Comparison of ENCODE assay signal across 10 cellular contexts in the genomic region with DNA sequence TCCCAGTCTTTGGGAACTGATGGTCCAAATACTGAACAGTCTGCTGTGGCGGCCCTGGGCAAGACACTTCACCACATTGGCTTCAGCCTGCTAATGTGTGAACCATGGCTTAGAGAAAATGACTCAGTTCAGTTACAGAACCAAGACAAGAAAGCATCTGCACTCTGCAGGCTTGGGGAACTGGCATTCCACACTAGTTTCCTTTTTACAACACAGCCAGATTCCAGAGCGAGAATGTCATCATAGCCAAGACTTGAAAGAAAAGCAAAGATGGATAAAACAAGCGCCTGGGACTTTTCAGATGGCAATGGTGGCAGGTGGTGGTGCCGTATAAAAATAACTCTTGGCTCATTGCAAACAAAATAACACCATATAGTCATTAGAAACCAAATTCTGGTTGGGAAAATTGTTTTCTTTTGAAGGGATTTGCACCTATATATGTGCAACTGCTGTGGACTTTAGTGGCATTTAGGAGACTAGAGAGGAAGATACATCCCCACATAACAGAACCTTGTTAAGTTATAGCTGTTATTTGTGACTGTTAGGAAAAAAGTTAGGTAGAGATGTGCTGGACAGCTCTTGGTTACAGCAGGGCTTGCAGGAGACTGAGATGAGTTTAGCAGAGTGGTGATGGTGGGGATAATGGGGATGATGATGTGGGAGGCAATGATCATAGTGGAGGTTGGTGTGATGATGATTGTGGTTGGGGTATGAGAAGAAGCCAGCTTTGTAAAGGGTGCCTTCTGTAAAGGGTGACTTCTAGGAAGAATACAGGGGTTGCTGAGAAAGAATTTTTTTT.
DNase-seq lines count a peak whose midpoint lies in the region; ATAC-seq and TF ChIP-seq lines count a peak whose summit lies in the region.
"Had no signal": no experiment of that assay in that cellular context is flagged by ENCODE, and none has a peak within 500 bp of the region (broad histone marks: within the 10 kb centered on the region; RNA-seq: fewer than 3 reads in every experiment).

No MANE protein-coding gene starts in this region.

- DNase-seq in GM23248: peak; percentile 97
- DNase-seq in amniotic stem cell (lab: John Stamatoyannopoulos, UW): peak; percentile 88
- DNase-seq in hepatic stellate cell (ENCODE audit: low spot score): peak; percentile 74
- DNase-seq in smooth muscle cell (lab: John Stamatoyannopoulos, UW; ENCODE audit: unreplicated experiment): no peak
- no peak for DNase-seq in DMS53 treated with DMSO at 0.1 percent for 48 hours (lab: John Stamatoyannopoulos, UW; ENCODE audit: unreplicated experiment)
- DNase-seq in NCI-H2227 (lab: John Stamatoyannopoulos, UW; ENCODE audit: unreplicated experiment): no peak
- DNase-seq in activated CD4-positive, alpha-beta T cell treated with anti-CD3 and anti-CD28 coated beads, Interleukin-2, amount 50 U/mL, for 1 hour: no peak

- H3K27me3 ChIP-seq in GM23248 (replicated peaks; ENCODE audit: insufficient read depth) (no peaks in the 10 kb centered on the region), smooth muscle cell (ENCODE audit: low read depth) (no peaks in the 10 kb centered on the region)

- TF ChIP-seq CTCF in smooth muscle cell (IDR thresholded peaks at IDR 0.05; ENCODE audit: borderline replicate concordance, insufficient read depth, poor library complexity, severe bottlenecking): no peak

- H3K9ac ChIP-seq in GM23248: 0 out of 2 replicates have a peak overlapping the region, but pooled peaks have one; percentile 25
- H3K9ac ChIP-seq in smooth muscle cell (ENCODE audit: low read depth): no peak overlapping the region
- H3K9ac ChIP-seq: KMS-11 had no signal

- H3K4me3 ChIP-seq in GM23248: peak overlapping the region; percentile 13; the same call in 1 of the 2 replicates
- no peak overlapping the region for H3K4me3 ChIP-seq in smooth muscle cell

- no peaks in the 10 kb centered on the region for H3K9me2 ChIP-seq in GM23248 (ENCODE audit: insufficient read depth)

- peak overlapping the region; percentile 71 for H3K27ac ChIP-seq in GM23248
- peak overlapping the region; percentile 78 for H3K27ac ChIP-seq in smooth muscle cell (ENCODE audit: low read depth)
- H3K27ac ChIP-seq: KMS-11, VCaP had no signal

- no peaks in the 10 kb centered on the region for H4K20me1 ChIP-seq in GM23248 (ENCODE audit: insufficient read depth)
- H4K20me1 ChIP-seq in smooth muscle cell (ENCODE audit: low read depth): no peaks in the 10 kb centered on the region

- no peaks in the 10 kb centered on the region for H3K79me2 ChIP-seq in GM23248 (ENCODE audit: insufficient read depth)
- no peaks in the 10 kb centered on the region for H3K79me2 ChIP-seq in smooth muscle cell (ENCODE audit: low read depth)

- no peak for ATAC-seq in GM18873 (IDR thresholded peaks at IDR 0.05; ENCODE audit: low FRiP score, unreplicated experiment)

- H3K4me2 ChIP-seq in GM23248 (ENCODE audit: unreplicated experiment): peak overlapping the region; percentile 49
- peak overlapping the region; percentile 38 for H3K4me2 ChIP-seq in smooth muscle cell
- H3K4me2 ChIP-seq: KMS-11 had no signal

- in situ Hi-C loops in GM23248 (cut with MboI): no loop called here

- peaks cover 33% of the 10 kb centered on the region for H3K4me1 ChIP-seq in GM23248 (ENCODE audit: insufficient read depth)
- H3K4me1 ChIP-seq in smooth muscle cell (ENCODE audit: low read depth): peaks cover 5% of the 10 kb centered on the region

- H3K36me3 ChIP-seq in GM23248 (ENCODE audit: low read depth) (no peaks in the 10 kb centered on the region), smooth muscle cell (ENCODE audit: low read depth) (no peaks in the 10 kb centered on the region)

- H3F3A ChIP-seq in GM23248 (ENCODE audit: insufficient read depth) (peaks cover 26% of the 10 kb centered on the region), smooth muscle cell (ENCODE audit: low read depth) (peaks cover 19% of the 10 kb centered on the region)

- H2AFZ ChIP-seq in GM23248 (no peak overlapping the region; the same call in 1 of the 2 replicates), smooth muscle cell (ENCODE audit: low read depth) (no peak overlapping the region)

- WGBS in GM23248 (ENCODE audit: low coverage in 1 of 2, low lambda C conversion rate in 2 of 2, missing lambda C conversion rate in 2 of 2), 2 experiments: 0 to 1% methylated on average over 4 of the region's 4 CpGs
- WGBS in smooth muscle cell (ENCODE audit: low lambda C conversion rate): 2% methylated on average over 4 of the region's 4 CpGs

- H3K9me3 ChIP-seq in GM23248 (ENCODE audit: low read depth) (no peaks in the 10 kb centered on the region), smooth muscle cell (replicated peaks; ENCODE audit: low read depth) (no peaks in the 10 kb centered on the region)

Comparison
In these comparisons a context has a peak if more than half of its experiments do, and no peak if none do; other contexts are left out.
1. DNase-seq: peak in GM23248 (single experiment), amniotic stem cell (single experiment) and hepatic stellate cell (single experiment); none in smooth muscle cell (single experiment), DMS53 treated with DMSO at 0.1 percent for 48 hours (single experiment), NCI-H2227 (single experiment) and activated CD4-positive, alpha-beta T cell treated with anti-CD3 and anti-CD28 coated beads, Interleukin-2, amount 50 U/mL, for 1 hour (single experiment).